Comparison of ENCODE assay signal across 13 cellular contexts in genomic region chr18:36212301-36212977, GRCh38. TPM values are rescaled to one million over a fixed set of nuclear protein-coding genes. Genes with fewer than 3 reads are reported as not detected.
DNase-seq lines count a peak whose midpoint lies in the region; TF ChIP-seq lines count a peak whose summit lies in the region.
"Had no signal": no experiment of that assay in that cellular context is flagged by ENCODE, and none has a peak within 500 bp of the region (broad histone marks: within the 10 kb centered on the region; RNA-seq: fewer than 3 reads in every experiment).

No MANE protein-coding gene starts in this region.

- H3K27ac ChIP-seq in ACC112 (ENCODE audit: low read depth, low read length) (peak overlapping the region; percentile 0; the same call in 1 of the 2 replicates), coronary artery (no peak overlapping the region)

- H3K9me3 Mint-ChIP-seq in mesothelial cell of epicardium = peaks cover 14% of the 10 kb centered on the region
- H3K9me3 Mint-ChIP-seq: type B pancreatic cell had no signal

- CTCF ChIA-PET in HEK293T (lab: Yijun Ruan, JAX) = no interaction called here

- peaks cover 20% of the 10 kb centered on the region for H3K4me1 ChIP-seq in ACC112 (ENCODE audit: control insufficient read depth, insufficient read depth, low read length, unreplicated experiment)

- no peaks in the 10 kb centered on the region for H3K27me3 Mint-ChIP-seq in mesothelial cell of epicardium (ENCODE audit: low read depth)
- H3K27me3 Mint-ChIP-seq: activated CD4-positive, alpha-beta memory T cell treated with anti-CD3 and anti-CD28 coated beads for 36 hours; type B pancreatic cell had no signal

- H3K27me3 ChIP-seq in ACC112 (ENCODE audit: insufficient read depth, low read length) = no peaks in the 10 kb centered on the region

- H2AFZ ChIP-seq in ACC112 (ENCODE audit: low read length, unreplicated experiment) = no peak overlapping the region

- H3K4me3 ChIP-seq in ACC112 (ENCODE audit: low read depth, low read length) = no peak overlapping the region
- H3K4me3 ChIP-seq in coronary artery = peak overlapping the region; percentile 36

- H3K79me2 ChIP-seq in ACC112 (ENCODE audit: control insufficient read depth, insufficient read depth, low read length, unreplicated experiment) = no peaks in the 10 kb centered on the region

- H3K36me3 ChIP-seq in ACC112 (ENCODE audit: insufficient read depth, low read length) = peaks cover 4% of the 10 kb centered on the region; the same call in 1 of the 2 replicates

- H3K27ac Mint-ChIP-seq in mesothelial cell of epicardium = peak overlapping the region; percentile 51
- H3K27ac Mint-ChIP-seq: activated CD4-positive, alpha-beta memory T cell treated with anti-CD3 and anti-CD28 coated beads for 36 hours; type B pancreatic cell had no signal

- peaks cover 8% of the 10 kb centered on the region for H3K4me1 Mint-ChIP-seq in mesothelial cell of epicardium

- DNase-seq in HEK293T (ENCODE audit: extremely low spot score) (peak; percentile 21), coronary artery (ENCODE audit: low spot score) (no peak), mesothelial cell of epicardium (ENCODE audit: low spot score in 2 of 2, unreplicated experiment in 2 of 2) (no peak), HuH-7.5 (ENCODE audit: low spot score) (no peak), DMS114 treated with DMSO at 0.1 percent for 48 hours (lab: John Stamatoyannopoulos, UW; ENCODE audit: unreplicated experiment) (no peak)
- DNase-seq in central memory CD4-positive, alpha-beta T cell = no peak
- DNase-seq in activated CD8-positive, alpha-beta memory T cell treated with anti-CD3 and anti-CD28 coated beads for 24 hours = no peak
- DNase-seq: activated CD4-positive, alpha-beta memory T cell treated with anti-CD3 and anti-CD28 coated beads for 36 hours; KBM-7; NCI-H1694; NCI-H510A had no signal

- H3K36me3 Mint-ChIP-seq in mesothelial cell of epicardium = peaks cover 14% of the 10 kb centered on the region
- H3K36me3 Mint-ChIP-seq: activated CD4-positive, alpha-beta memory T cell treated with anti-CD3 and anti-CD28 coated beads for 36 hours had no signal

- POLR2A ChIA-PET in HEK293T (lab: Yijun Ruan, JAX) = no interaction called here

- H3K4me3 Mint-ChIP-seq in mesothelial cell of epicardium = no peak overlapping the region
- H3K4me3 Mint-ChIP-seq: activated CD4-positive, alpha-beta memory T cell treated with anti-CD3 and anti-CD28 coated beads for 36 hours; type B pancreatic cell had no signal

- TF ChIP-seq CTCF in coronary artery (IDR thresholded peaks at IDR 0.05) (no peak), mesothelial cell of epicardium (IDR thresholded peaks at IDR 0.05; ENCODE audit: unreplicated experiment) (no peak)

TF ChIP-seq in HEK293T, 16 proteins besides CTCF, POLR2A, EP300 and RAD21:
- TF ChIP-seq CTBP1 (IDR thresholded peaks at IDR 0.05; ENCODE audit: borderline replicate concordance) (no peak), HDGF (IDR thresholded peaks at IDR 0.05; ENCODE audit: borderline replicate concordance) (no peak), NFRKB (IDR thresholded peaks at IDR 0.05) (no peak), LEF1 (IDR thresholded peaks at IDR 0.05; ENCODE audit: borderline replicate concordance) (no peak), SP1 (IDR thresholded peaks at IDR 0.05) (no peak), L3MBTL2 (conservative IDR thresholded peaks at IDR 0.05) (no peak), FOXA1 (IDR thresholded peaks at IDR 0.05) (no peak), SUZ12 (IDR thresholded peaks at IDR 0.05) (no peak), ZNF384 (IDR thresholded peaks at IDR 0.05) (no peak), PKNOX1 (IDR thresholded peaks at IDR 0.05) (no peak), TARDBP (IDR thresholded peaks at IDR 0.05) (no peak), FOXM1 (IDR thresholded peaks at IDR 0.05; ENCODE audit: borderline replicate concordance) (no peak), FOXK2 (IDR thresholded peaks at IDR 0.05) (no peak), BHLHE40 (IDR thresholded peaks at IDR 0.05; ENCODE audit: borderline replicate concordance) (no peak), ELF4 (IDR thresholded peaks at IDR 0.05) (no peak), ARNT (IDR thresholded peaks at IDR 0.05) (no peak)

RNA-seq across cellular contexts. Expression of gene MOCOS, which starts 25.1 kb away (rescaled TPM):
- 2.2 to 3.2 TPM (median 3.2 TPM) in 3 replicates for total RNA-seq in mesothelial cell of epicardium
